In the genomic region with DNA sequence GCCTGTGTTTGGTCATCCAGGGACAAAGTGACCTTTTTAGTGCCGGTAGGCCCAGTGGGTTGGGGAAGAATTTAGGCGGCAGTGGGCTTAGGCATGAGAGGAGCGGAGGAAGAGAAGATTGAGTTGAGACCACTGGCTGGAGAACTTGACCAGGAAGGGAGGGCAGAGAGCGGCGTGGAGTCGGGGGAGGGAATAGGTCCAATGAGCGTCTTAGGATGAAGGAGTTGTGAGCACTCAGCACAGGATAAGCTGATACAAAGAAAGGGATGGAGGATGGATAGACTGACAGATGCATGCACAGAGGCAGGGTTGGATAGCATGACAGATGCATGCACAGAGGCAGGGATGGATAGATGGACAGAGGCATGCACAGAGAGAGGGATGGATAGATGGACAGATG, we compare ENCODE assay signal across 18 cellular contexts. TPM values are rescaled to one million over a fixed set of nuclear protein-coding genes. Genes with fewer than 3 reads are reported as not detected.
DNase-seq lines count a peak whose midpoint lies in the region; ATAC-seq lines count a peak whose summit lies in the region.
"Had no signal": no experiment of that assay in that cellular context is flagged by ENCODE, and none has a peak within 500 bp of the region (broad histone marks: within the 10 kb centered on the region; RNA-seq: fewer than 3 reads in every experiment).

No MANE protein-coding gene starts in this region.

- H3K36me3 Mint-ChIP-seq in activated naive CD4-positive, alpha-beta T cell treated with anti-CD3 and anti-CD28 coated beads, Interleukin-2, amount 10 ng/mL, durations not matched to agents 7 days and 5 days: peaks cover 44% of the 10 kb centered on the region
- H3K36me3 Mint-ChIP-seq in T-helper 17 cell (ENCODE audit: low read depth): peaks cover 5% of the 10 kb centered on the region
- peaks cover 46% of the 10 kb centered on the region for H3K36me3 Mint-ChIP-seq in central memory CD8-positive, alpha-beta T cell (ENCODE audit: insufficient read depth)
- H3K36me3 Mint-ChIP-seq in stimulated activated memory B cell treated with anti-CD40 and anti-IgM and Interleukin-4, amounts not matched to agents 10 μg/mL and 1 μg/mL and 100 μg/mL, for 72 hours: no peaks in the 10 kb centered on the region

- H3K4me1 Mint-ChIP-seq in activated naive CD4-positive, alpha-beta T cell treated with anti-CD3 and anti-CD28 coated beads, Interleukin-2, amount 10 ng/mL, durations not matched to agents 7 days and 5 days: peaks cover 95% of the 10 kb centered on the region
- peaks cover 74% of the 10 kb centered on the region for H3K4me1 Mint-ChIP-seq in T-helper 17 cell
- H3K4me1 Mint-ChIP-seq in central memory CD8-positive, alpha-beta T cell: peaks cover 82% of the 10 kb centered on the region
- peaks cover 46% of the 10 kb centered on the region for H3K4me1 Mint-ChIP-seq in stimulated activated memory B cell treated with anti-CD40 and anti-IgM and Interleukin-4, amounts not matched to agents 10 μg/mL and 1 μg/mL and 100 μg/mL, for 72 hours

- peak overlapping the region; percentile 100 for H3K27ac Mint-ChIP-seq in activated naive CD4-positive, alpha-beta T cell treated with anti-CD3 and anti-CD28 coated beads, Interleukin-2, amount 10 ng/mL, durations not matched to agents 7 days and 5 days
- H3K27ac Mint-ChIP-seq in T-helper 17 cell: peak overlapping the region; percentile 98
- peak overlapping the region; percentile 79 for H3K27ac Mint-ChIP-seq in central memory CD8-positive, alpha-beta T cell (ENCODE audit: low read depth)
- peak overlapping the region; percentile 88 for H3K27ac Mint-ChIP-seq in stimulated activated memory B cell treated with anti-CD40 and anti-IgM and Interleukin-4, amounts not matched to agents 10 μg/mL and 1 μg/mL and 100 μg/mL, for 72 hours
- H3K27ac Mint-ChIP-seq: endodermal cell had no signal

- CTCF ChIA-PET in activated naive CD4-positive, alpha-beta T cell treated with anti-CD3 and anti-CD28 coated beads, Interleukin-2, amount 10 ng/mL, durations not matched to agents 7 days and 5 days (lab: Charles Lee): interaction anchor here (2.3 to 3.7 kb wide), 2 partner anchors 8 to 57 kb away, joined by 7 to 21 read pairs; partner anchors contain the start of gene IL32

- H3K9me3 ChIP-seq in T-helper 17 cell (ENCODE audit: control insufficient read depth, low read length, poor library complexity, severe bottlenecking): no peaks in the 10 kb centered on the region
- H3K9me3 ChIP-seq: Caco-2 had no signal

- DNase-seq in activated naive CD4-positive, alpha-beta T cell treated with anti-CD3 and anti-CD28 coated beads, Interleukin-2, amount 10 ng/mL, durations not matched to agents 7 days and 5 days: no peak
- no peak for DNase-seq in activated naive CD4-positive, alpha-beta T cell treated with Interleukin-2 at 50 U/mL for 16 hours
- no peak for DNase-seq in T-helper 17 cell
- DNase-seq in central memory CD8-positive, alpha-beta T cell (ENCODE audit: low spot score in 2 of 2): no peak
- no peak for DNase-seq in activated effector memory CD4-positive, alpha-beta T cell treated with Interleukin-2 at 50 U/mL for 16 hours
- DNase-seq: activated CD4-positive, alpha-beta T cell treated with anti-CD3 and anti-CD28 coated beads, Interleukin-2, amount 50 U/mL, for 4 hours; activated gamma-delta T cell; Caco-2; NCI-H526 treated with DMSO at 0.1 percent for 48 hours; stimulated activated CD4-positive, alpha-beta T cell treated with anti-CD3 and anti-CD28 coated beads, Interleukin-4, amount 100 ng/mL, for 4 hours had no signal

- ATAC-seq in T-helper 17 cell (no peak), HG03439 (IDR thresholded peaks at IDR 0.05; ENCODE audit: unreplicated experiment) (no peak), HG03108 (IDR thresholded peaks at IDR 0.05; ENCODE audit: unreplicated experiment) (no peak)
- no peak for ATAC-seq in central memory CD8-positive, alpha-beta T cell (replicated peaks; ENCODE audit: extremely low read depth, poor library complexity, severe bottlenecking)
- no peak for ATAC-seq in stimulated activated memory B cell treated with anti-CD40 and anti-IgM and Interleukin-4, amounts not matched to agents 10 μg/mL and 1 μg/mL and 100 μg/mL, for 72 hours
- ATAC-seq: left lobe of liver had no signal

- H3K4me3 Mint-ChIP-seq in activated naive CD4-positive, alpha-beta T cell treated with anti-CD3 and anti-CD28 coated beads, Interleukin-2, amount 10 ng/mL, durations not matched to agents 7 days and 5 days: peak overlapping the region; percentile 74
- peak overlapping the region; percentile 91 for H3K4me3 Mint-ChIP-seq in T-helper 17 cell
- peak overlapping the region; percentile 62 for H3K4me3 Mint-ChIP-seq in central memory CD8-positive, alpha-beta T cell
- H3K4me3 Mint-ChIP-seq in stimulated activated memory B cell treated with anti-CD40 and anti-IgM and Interleukin-4, amounts not matched to agents 10 μg/mL and 1 μg/mL and 100 μg/mL, for 72 hours: peak overlapping the region; percentile 11
- H3K4me3 Mint-ChIP-seq: endodermal cell had no signal

- peaks cover 3% of the 10 kb centered on the region for H3K9me3 Mint-ChIP-seq in activated naive CD4-positive, alpha-beta T cell treated with anti-CD3 and anti-CD28 coated beads, Interleukin-2, amount 10 ng/mL, durations not matched to agents 7 days and 5 days
- H3K9me3 Mint-ChIP-seq in central memory CD8-positive, alpha-beta T cell: no peaks in the 10 kb centered on the region
- no peaks in the 10 kb centered on the region for H3K9me3 Mint-ChIP-seq in stimulated activated memory B cell treated with anti-CD40 and anti-IgM and Interleukin-4, amounts not matched to agents 10 μg/mL and 1 μg/mL and 100 μg/mL, for 72 hours
- H3K9me3 Mint-ChIP-seq: endodermal cell had no signal

- H3K27me3 Mint-ChIP-seq in activated naive CD4-positive, alpha-beta T cell treated with anti-CD3 and anti-CD28 coated beads, Interleukin-2, amount 10 ng/mL, durations not matched to agents 7 days and 5 days: no peaks in the 10 kb centered on the region
- H3K27me3 Mint-ChIP-seq in T-helper 17 cell: no peaks in the 10 kb centered on the region
- H3K27me3 Mint-ChIP-seq in central memory CD8-positive, alpha-beta T cell: no peaks in the 10 kb centered on the region
- no peaks in the 10 kb centered on the region for H3K27me3 Mint-ChIP-seq in stimulated activated memory B cell treated with anti-CD40 and anti-IgM and Interleukin-4, amounts not matched to agents 10 μg/mL and 1 μg/mL and 100 μg/mL, for 72 hours

RNA-seq across cellular contexts. Expression of gene IL32, which starts 8.0 kb away (rescaled TPM):
- 1,000 to 10,000 TPM; 1,099 to 1,147 TPM for total RNA-seq in T-helper 17 cell

RNA-seq across cellular contexts. Expression of gene ZSCAN10, which starts 25.6 kb away (rescaled TPM):
- total RNA-seq in T-helper 17 cell: under 1 TPM; 0.12 to 0.26 TPM
- total RNA-seq: Caco-2, fibroblast of lung, smooth muscle cell had no signal

RNA-seq across cellular contexts. Expression of gene MMP25, which starts 27.1 kb away (rescaled TPM):
- total RNA-seq in T-helper 17 cell: 1 to 10 TPM; 1.4 to 1.5 TPM
- total RNA-seq: fibroblast of lung had no signal

RNA-seq across cellular contexts. Expression of gene BICDL2, which starts 36.7 kb away (rescaled TPM):
- total RNA-seq in T-helper 17 cell: not detected
- total RNA-seq: fibroblast of lung, temporal lobe had no signal

RNA-seq across cellular contexts. Expression of gene ZNF205, which starts 38.9 kb away (rescaled TPM):
- not detected for total RNA-seq in T-helper 17 cell

Comparison
In these comparisons a context has a peak if more than half of its experiments do, and no peak if none do; other contexts are left out.
1. H3K4me3 Mint-ChIP-seq: peak in every context shown above with its lines; median percentile 91 in T-helper 17 cell; 74 in activated naive CD4-positive, alpha-beta T cell treated with anti-CD3 and anti-CD28 coated beads, Interleukin-2, amount 10 ng/mL, durations not matched to agents 7 days and 5 days; 62 in central memory CD8-positive, alpha-beta T cell; 11 in stimulated activated memory B cell treated with anti-CD40 and anti-IgM and Interleukin-4, amounts not matched to agents 10 μg/mL and 1 μg/mL and 100 μg/mL, for 72 hours.